Comparison of ENCODE assay signal across 25 cellular contexts in the genomic region with DNA sequence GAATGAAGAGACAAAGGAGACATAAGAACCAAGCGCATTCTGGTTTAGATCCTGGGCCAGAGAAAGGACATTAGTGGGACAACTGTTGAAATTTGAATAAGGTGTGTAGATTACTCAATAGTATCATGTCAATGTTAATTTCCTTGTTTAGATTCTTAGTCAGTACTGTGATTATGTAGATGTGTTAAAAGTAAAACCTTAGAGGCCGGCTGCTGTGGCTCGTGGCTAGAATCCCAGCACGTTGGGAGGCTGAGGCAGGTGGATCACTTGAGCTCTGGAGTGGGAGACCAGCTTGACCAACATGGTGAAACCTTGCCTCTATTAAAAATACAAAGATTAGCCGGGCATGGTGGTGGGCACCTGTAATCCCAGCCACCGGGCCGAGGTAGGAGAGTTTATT. TPM values are rescaled to one million over a fixed set of nuclear protein-coding genes. Genes with fewer than 3 reads are reported as not detected.
DNase-seq lines count a peak whose midpoint lies in the region; ATAC-seq and TF ChIP-seq lines count a peak whose summit lies in the region.
"Had no signal": no experiment of that assay in that cellular context is flagged by ENCODE, and none has a peak within 500 bp of the region (broad histone marks: within the 10 kb centered on the region; RNA-seq: fewer than 3 reads in every experiment).

No MANE protein-coding gene starts in this region.

- no peak overlapping the region for H3K4me3 Mint-ChIP-seq in activated CD8-positive, alpha-beta memory T cell treated with anti-CD3 and anti-CD28 coated beads, Interleukin-2, amount 10 ng/mL, durations not matched to agents 7 days and 5 days

- intact Hi-C loops in psoas muscle (cut with DNase I): no loop called here

- DNase-seq in activated CD8-positive, alpha-beta memory T cell treated with anti-CD3 and anti-CD28 coated beads for 24 hours: peak; percentile 24
- DNase-seq in activated CD8-positive, alpha-beta memory T cell treated with anti-CD3 and anti-CD28 coated beads, Interleukin-2, amount 10 ng/mL, durations not matched to agents 7 days and 5 days: no peak
- DNase-seq in psoas muscle: no peak
- DNase-seq in effector CD8-positive, alpha-beta T cell (lab: John Stamatoyannopoulos, UW): no peak
- no peak for DNase-seq in effector CD4-positive, alpha-beta T cell
- no peak for DNase-seq in HuH-7.5 (ENCODE audit: low spot score)
- DNase-seq: BE2C, Calu3, DMS79 treated with DMSO at 0.1 percent for 48 hours, GF-D8, IMR-90, NCI-H1048, NCI-H1417, NCI-H1694, NCI-H2081 treated with DMSO at 0.1 percent for 48 hours, NCI-H2171, NCI-H226, NCI-H510A, NCI-H69, OCI-M1, SHP77 treated with DMSO at 0.1 percent for 48 hours had no signal

- no peak for TF ChIP-seq CTCF in psoas muscle (IDR thresholded peaks at IDR 0.05)

- 76 to 93% (median 79%) methylated on average over 7 of the region's 7 CpGs for WGBS in psoas muscle, 3 donors

- H3K4me1 Mint-ChIP-seq in activated CD8-positive, alpha-beta memory T cell treated with anti-CD3 and anti-CD28 coated beads, Interleukin-2, amount 10 ng/mL, durations not matched to agents 7 days and 5 days: peaks cover 18% of the 10 kb centered on the region

- H3K9me3 Mint-ChIP-seq in activated CD8-positive, alpha-beta memory T cell treated with anti-CD3 and anti-CD28 coated beads, Interleukin-2, amount 10 ng/mL, durations not matched to agents 7 days and 5 days (ENCODE audit: low read depth): no peaks in the 10 kb centered on the region

- no peak overlapping the region for H3K4me3 ChIP-seq in psoas muscle
- H3K4me3 ChIP-seq: Peyer's patch had no signal

- no peaks in the 10 kb centered on the region for H3K27me3 Mint-ChIP-seq in activated CD8-positive, alpha-beta memory T cell treated with anti-CD3 and anti-CD28 coated beads, Interleukin-2, amount 10 ng/mL, durations not matched to agents 7 days and 5 days

- no peak for ATAC-seq in activated CD8-positive, alpha-beta memory T cell treated with anti-CD3 and anti-CD28 coated beads, Interleukin-2, amount 10 ng/mL, durations not matched to agents 7 days and 5 days
- peak; percentile 55 for ATAC-seq in esophagus mucosa
- peak; percentile 42 to 81 (median 76) for ATAC-seq in psoas muscle

- no peaks in the 10 kb centered on the region for H3K9me3 ChIP-seq in psoas muscle
- H3K9me3 ChIP-seq: BE2C, Peyer's patch had no signal

- CTCF ChIA-PET in activated CD8-positive, alpha-beta memory T cell treated with anti-CD3 and anti-CD28 coated beads, Interleukin-2, amount 10 ng/mL, durations not matched to agents 7 days and 5 days (lab: Charles Lee): interaction anchor here (0.7 kb wide), 1 partner anchor 104 kb away, joined by 3 read pairs; no protein-coding TSS in a partner anchor

- peaks cover 18% of the 10 kb centered on the region for H3K4me1 ChIP-seq in psoas muscle
- H3K4me1 ChIP-seq: BE2C, Peyer's patch had no signal

- no peaks in the 10 kb centered on the region for H3K27me3 ChIP-seq in psoas muscle (ENCODE audit: insufficient read depth in 3 of 3, low read length in 2 of 3)
- H3K27me3 ChIP-seq: BE2C, Peyer's patch had no signal

- H3K27ac Mint-ChIP-seq in activated CD8-positive, alpha-beta memory T cell treated with anti-CD3 and anti-CD28 coated beads, Interleukin-2, amount 10 ng/mL, durations not matched to agents 7 days and 5 days: no peak overlapping the region

- no peak overlapping the region for H3K27ac ChIP-seq in psoas muscle
- H3K27ac ChIP-seq: 22Rv1, KMS-11, Peyer's patch had no signal

- H3K36me3 Mint-ChIP-seq in activated CD8-positive, alpha-beta memory T cell treated with anti-CD3 and anti-CD28 coated beads, Interleukin-2, amount 10 ng/mL, durations not matched to agents 7 days and 5 days: peaks cover 2% of the 10 kb centered on the region

- H3K36me3 ChIP-seq in psoas muscle (ENCODE audit: insufficient read depth in 1 of 2, low read depth in 1 of 2): no peaks in the 10 kb centered on the region
- H3K36me3 ChIP-seq: BE2C, Peyer's patch had no signal

RNA-seq across cellular contexts. Expression of a gene that starts 26.7 kb away (rescaled TPM):
- total RNA-seq in activated CD8-positive, alpha-beta memory T cell treated with anti-CD3 and anti-CD28 coated beads, Interleukin-2, amount 10 ng/mL, durations not matched to agents 7 days and 5 days: not detected
- total RNA-seq in esophagus mucosa (not detected), psoas muscle (under 1 TPM in 1 of 4 donors, not detected in 3; 0.08 TPM)
- not detected for polyA plus RNA-seq in psoas muscle
- total RNA-seq: Calu3, IMR-90, Peyer's patch had no signal
- polyA plus RNA-seq: IMR-90 had no signal

RNA-seq across cellular contexts. Expression of a gene that starts 39.8 kb away (rescaled TPM):
- 1 to 10 TPM; 2.3 to 2.6 TPM for total RNA-seq in activated CD8-positive, alpha-beta memory T cell treated with anti-CD3 and anti-CD28 coated beads, Interleukin-2, amount 10 ng/mL, durations not matched to agents 7 days and 5 days
- 1.1 TPM for total RNA-seq in esophagus mucosa
- 1 to 10 TPM in 3 of 4 donors, under 1 TPM in 1; 0.79 to 1.6 (median 1.1) TPM for total RNA-seq in psoas muscle
- polyA plus RNA-seq in psoas muscle: under 1 TPM; 0.04 to 0.45 (median 0.25) TPM
- total RNA-seq: IMR-90 had no signal

RNA-seq across cellular contexts. Expression of a gene that starts 44.7 kb away (rescaled TPM):
- 10 to 100 TPM; 53.6 to 71.1 TPM for total RNA-seq in activated CD8-positive, alpha-beta memory T cell treated with anti-CD3 and anti-CD28 coated beads, Interleukin-2, amount 10 ng/mL, durations not matched to agents 7 days and 5 days
- total RNA-seq in esophagus mucosa (114 TPM), psoas muscle (100 to 1,000 TPM in 2 of 4 donors, 10 to 100 TPM in 2; 81.0 to 118 (median 93.5) TPM)
- polyA plus RNA-seq in psoas muscle: 100 to 1,000 TPM; 136 to 169 (median 165) TPM

RNA-seq across cellular contexts. Expression of a gene that starts 56.9 kb away (rescaled TPM):
- under 1 TPM in 1 of 2 experiments, not detected in 1; 0.47 TPM for total RNA-seq in activated CD8-positive, alpha-beta memory T cell treated with anti-CD3 and anti-CD28 coated beads, Interleukin-2, amount 10 ng/mL, durations not matched to agents 7 days and 5 days
- total RNA-seq in esophagus mucosa: 3.8 TPM
- 1 to 10 TPM; 1.4 to 3.5 (median 2.1) TPM for total RNA-seq in psoas muscle
- polyA plus RNA-seq in psoas muscle: under 1 TPM; 0.32 to 0.53 (median 0.37) TPM
